Comparison of ENCODE assay signal across 22 cellular contexts in genomic region chr17:17228521-17229279, GRCh38. TPM values are rescaled to one million over a fixed set of nuclear protein-coding genes. Genes with fewer than 3 reads are reported as not detected.
DNase-seq lines count a peak whose midpoint lies in the region; ATAC-seq, FAIRE-seq and TF ChIP-seq lines count a peak whose summit lies in the region.
"Had no signal": no experiment of that assay in that cellular context is flagged by ENCODE, and none has a peak within 500 bp of the region (broad histone marks: within the 10 kb centered on the region; RNA-seq: fewer than 3 reads in every experiment).

No MANE protein-coding gene starts in this region.

- H3K79me1 ChIP-seq in neuronal stem cell (ENCODE audit: low read depth, low read length), result peaks cover 13% of the 10 kb centered on the region

- peaks cover 8 to 39% (median 34%) of the 10 kb centered on the region in 4 donors for H3K4me1 ChIP-seq in liver (ENCODE audit: control insufficient read depth in 4 of 4, insufficient read depth in 4 of 4, low read length in 3 of 4)
- H3K4me1 ChIP-seq in HepG2 (ENCODE audit: insufficient read depth, low read length), result peaks cover 22% of the 10 kb centered on the region
- H3K4me1 ChIP-seq in neuronal stem cell (ENCODE audit: control insufficient read depth in 2 of 2, insufficient read depth in 1 of 2, low read depth in 1 of 2, low read length in 2 of 2), result no peaks in the 10 kb centered on the region
- no peaks in the 10 kb centered on the region for H3K4me1 ChIP-seq in upper lobe of right lung

- no peak for TF ChIP-seq EP300 in HepG2 (IDR thresholded peaks at IDR 0.05; ENCODE audit: low read depth in 2 of 2, low read length in 2 of 2)
- TF ChIP-seq EP300 in HepG2 (CRISPR knock-in tag; IDR thresholded peaks at IDR 0.05; ENCODE audit: borderline replicate concordance), result no peak

- no peak for FAIRE-seq in HepG2 (lab: Jason Lieb, UNC)

- H3K14ac ChIP-seq in neuronal stem cell (ENCODE audit: low read length), result peak overlapping the region; percentile 26

- no peak overlapping the region for H2BK15ac ChIP-seq in neuronal stem cell (ENCODE audit: low read length)

- H3K27me3 ChIP-seq in liver (ENCODE audit: control insufficient read depth in 4 of 4, insufficient read depth in 4 of 4, low read length in 3 of 4) (no peaks in the 10 kb centered on the region), HepG2 (ENCODE audit: control insufficient read depth in 1 of 2, insufficient read depth in 2 of 2, low read length in 2 of 2) (no peaks in the 10 kb centered on the region), neuronal stem cell (ENCODE audit: control insufficient read depth in 3 of 3, insufficient read depth in 3 of 3, low read depth in 1 of 3, low read length in 3 of 3) (no peaks in the 10 kb centered on the region), upper lobe of right lung (no peaks in the 10 kb centered on the region)
- H3K27me3 ChIP-seq: ovary, Peyer's patch had no signal

- H3K79me2 ChIP-seq in HepG2 (ENCODE audit: insufficient read depth, low read length), result peaks cover 4% of the 10 kb centered on the region

- H2BK5ac ChIP-seq in neuronal stem cell (ENCODE audit: low read length), result peak overlapping the region; percentile 77

- TF ChIP-seq CTCF in liver (IDR thresholded peaks at IDR 0.05; ENCODE audit: low read depth, low read length, missing input control), result no peak
- TF ChIP-seq CTCF in HepG2 (CRISPR knock-in tag; IDR thresholded peaks at IDR 0.05), result no peak
- TF ChIP-seq CTCF in glutamatergic neuron (IDR thresholded peaks at IDR 0.05; ENCODE audit: partially characterized antibody, unreplicated experiment), result no peak
- no peak for TF ChIP-seq CTCF in upper lobe of right lung (IDR thresholded peaks at IDR 0.05)
- no peak for TF ChIP-seq CTCF in omental fat pad (IDR thresholded peaks at IDR 0.05)

- 72% methylated on average over 17 of the region's 17 CpGs for WGBS in liver
- 96% methylated on average over 17 of the region's 17 CpGs for WGBS in HepG2 (ENCODE audit: low lambda C conversion rate)
- WGBS in neuronal stem cell (ENCODE audit: extremely low coverage in 2 of 2, insufficient read length in 2 of 2, insufficient replicate concordance in 1 of 2), 2 donors, result no CpG with 5 or more reads among the region's 17 CpGs

- H2BK12ac ChIP-seq in neuronal stem cell (ENCODE audit: low read length), result no peak overlapping the region

- H3K4ac ChIP-seq in neuronal stem cell (ENCODE audit: low read length), result no peak overlapping the region

- peak overlapping the region; percentile 79 for H3K27ac Mint-ChIP-seq in glutamatergic neuron (ENCODE audit: unreplicated experiment)
- H3K27ac Mint-ChIP-seq: activated CD8-positive, alpha-beta memory T cell treated with anti-CD3 and anti-CD28 coated beads, Interleukin-2, amount 10 ng/mL, durations not matched to agents 7 days and 5 days; activated T-helper 2 cell treated with anti-CD3 and anti-CD28 coated beads, Interferon-gamma antibody, Interleukin-2, Interleukin-4, amounts not matched to agents 10 μg/mL and 5 μg/mL and 100 μg/mL, durations not matched to agents 14 hours and 24 hours and 36 hours had no signal

- TF ChIP-seq RAD21 in liver (IDR thresholded peaks at IDR 0.05) (no peak), HepG2 (CRISPR knock-in tag; IDR thresholded peaks at IDR 0.05) (no peak)

- H3K9me3 ChIP-seq in liver (ENCODE audit: control insufficient read depth in 4 of 4, low read length in 3 of 4), result no peaks in the 10 kb centered on the region
- no peaks in the 10 kb centered on the region for H3K9me3 ChIP-seq in HepG2 (ENCODE audit: low read length)
- no peaks in the 10 kb centered on the region for H3K9me3 ChIP-seq in neuronal stem cell (replicated peaks in 1 of 2; ENCODE audit: control insufficient read depth in 2 of 2, insufficient read depth in 1 of 2, low read depth in 1 of 2, low read length in 2 of 2)
- H3K9me3 ChIP-seq in upper lobe of right lung, result no peaks in the 10 kb centered on the region
- H3K9me3 ChIP-seq: ovary, Peyer's patch had no signal

- H3K23ac ChIP-seq in neuronal stem cell (ENCODE audit: low read depth, low read length, poor library complexity), result no peak overlapping the region

- H3K36me3 Mint-ChIP-seq in glutamatergic neuron (ENCODE audit: unreplicated experiment), result peaks cover 16% of the 10 kb centered on the region

- no peak overlapping the region for H3K18ac ChIP-seq in neuronal stem cell (ENCODE audit: low read length)

- POLR2A ChIA-PET in HepG2 (lab: Yijun Ruan, JAX), result interaction anchor here (1.2 kb wide), 1 partner anchor 52 kb away, joined by 3 read pairs; no protein-coding TSS in a partner anchor

- TF ChIP-seq POLR2A in HepG2 (IDR thresholded peaks at IDR 0.05; ENCODE audit: insufficient read depth in 1 of 2, low read depth in 2 of 2, low read length in 2 of 2), result no peak

- in situ Hi-C loops in HepG2 (cut with HindIII; ENCODE audit: extremely low pct_ligation_motif_present, low pct_unique_long_range_greater_than_20kb), result no loop called here

- H3K4me2 ChIP-seq in HepG2 (ENCODE audit: low read depth, low read length), result no peak overlapping the region
- no peak overlapping the region for H3K4me2 ChIP-seq in neuronal stem cell (ENCODE audit: insufficient read depth, low read length, poor library complexity, severe bottlenecking)

- H4K8ac ChIP-seq in neuronal stem cell (ENCODE audit: low read depth, low read length), result no peak overlapping the region

- H2AFZ ChIP-seq in HepG2 (ENCODE audit: low read length) (no peak overlapping the region), neuronal stem cell (ENCODE audit: low read length) (no peak overlapping the region)

- H3K9me3 Mint-ChIP-seq in glutamatergic neuron (ENCODE audit: unreplicated experiment), result peaks cover 6% of the 10 kb centered on the region
- H3K9me3 Mint-ChIP-seq: activated T-helper 2 cell treated with anti-CD3 and anti-CD28 coated beads, Interferon-gamma antibody, Interleukin-2, Interleukin-4, amounts not matched to agents 10 μg/mL and 5 μg/mL and 100 μg/mL, durations not matched to agents 14 hours and 24 hours and 36 hours; CD14-positive monocyte had no signal

- CTCF ChIA-PET in HepG2 (lab: Yijun Ruan, JAX; ENCODE audit: low intra/inter-chr PET ratio, low total read pairs), result no interaction called here

- H4K20me1 ChIP-seq in HepG2 (ENCODE audit: insufficient read depth, low read length), result no peaks in the 10 kb centered on the region

- intact Hi-C loops in HepG2 (cut with micrococcal nuclease; ENCODE audit: unreplicated experiment), result no loop called here
- intact Hi-C loops in upper lobe of right lung (cut with DNase I), result no loop called here

- H3K36me3 ChIP-seq in liver (ENCODE audit: control insufficient read depth in 4 of 4, insufficient read depth in 3 of 4, low read depth in 1 of 4, low read length in 3 of 4), result peaks cover 15 to 64% (median 39%) of the 10 kb centered on the region in 4 donors
- H3K36me3 ChIP-seq in HepG2 (replicated peaks in 1 of 2; ENCODE audit: control insufficient read depth in 1 of 2, insufficient read depth in 2 of 2, low read length in 2 of 2), result peaks cover 43 to 85% of the 10 kb centered on the region in 2 experiments
- peaks cover 58 to 90% of the 10 kb centered on the region in 2 donors for H3K36me3 ChIP-seq in neuronal stem cell (replicated peaks in 1 of 2; ENCODE audit: control insufficient read depth in 2 of 2, insufficient read depth in 2 of 2, low read length in 2 of 2)
- peaks cover 92% of the 10 kb centered on the region for H3K36me3 ChIP-seq in upper lobe of right lung
- H3K36me3 ChIP-seq: ovary had no signal

- DNase-seq in HepG2 (ENCODE audit: low spot score) (no peak), glutamatergic neuron (no peak), neuronal stem cell (ENCODE audit: low spot score) (no peak), upper lobe of right lung (no peak), omental fat pad (ENCODE audit: low spot score) (no peak), NCI-H1105 (lab: John Stamatoyannopoulos, UW) (no peak), SK-N-DZ (ENCODE audit: low spot score) (no peak)
- DNase-seq: activated CD4-positive, alpha-beta T cell treated with anti-CD3 and anti-CD28 coated beads for 1 hour; activated CD8-positive, alpha-beta memory T cell treated with anti-CD3 and anti-CD28 coated beads, Interleukin-2, amount 10 ng/mL, durations not matched to agents 7 days and 5 days; central memory CD4-positive, alpha-beta T cell; effector CD4-positive, alpha-beta T cell; GDM1; KBM-7; NCI-H1930; ovary; stimulated activated CD4-positive, alpha-beta T cell treated with anti-CD3 and anti-CD28 coated beads, Interleukin-4, amount 100 ng/mL, for 24 hours had no signal

- no peak overlapping the region for H2AK5ac ChIP-seq in neuronal stem cell (ENCODE audit: low read depth, low read length)

- ATAC-seq in HepG2, result no peak
- ATAC-seq in upper lobe of right lung, result peak; percentile 5
- no peak for ATAC-seq in omental fat pad (ENCODE audit: low FRiP score)
- ATAC-seq: HCT116, SK-N-SH treated with all-trans-retinoic acid at 6 μM for 48 hours had no signal

- peak overlapping the region; percentile 78 for H3K4me3 Mint-ChIP-seq in glutamatergic neuron (ENCODE audit: unreplicated experiment)
- H3K4me3 Mint-ChIP-seq: activated CD8-positive, alpha-beta memory T cell treated with anti-CD3 and anti-CD28 coated beads, Interleukin-2, amount 10 ng/mL, durations not matched to agents 7 days and 5 days; CD14-positive monocyte had no signal

- H3K27me3 Mint-ChIP-seq in glutamatergic neuron (ENCODE audit: unreplicated experiment), result peaks cover 7% of the 10 kb centered on the region
- H3K27me3 Mint-ChIP-seq: activated CD8-positive, alpha-beta memory T cell treated with anti-CD3 and anti-CD28 coated beads, Interleukin-2, amount 10 ng/mL, durations not matched to agents 7 days and 5 days had no signal

- no TSS peak for BruUV-seq in HepG2 (replicated peaks; lab: Mats Ljungman, UMichigan)

- peaks cover 26% of the 10 kb centered on the region for H3K4me1 Mint-ChIP-seq in glutamatergic neuron (ENCODE audit: low read depth, unreplicated experiment)
- H3K4me1 Mint-ChIP-seq: activated CD8-positive, alpha-beta memory T cell treated with anti-CD3 and anti-CD28 coated beads, Interleukin-2, amount 10 ng/mL, durations not matched to agents 7 days and 5 days; CD14-positive monocyte had no signal

- H3K9ac ChIP-seq in liver (ENCODE audit: low read depth in 1 of 2, low read length in 2 of 2) (no peak overlapping the region), HepG2 (ENCODE audit: insufficient read depth, low read depth, low read length) (no peak overlapping the region), neuronal stem cell (ENCODE audit: low read depth, low read length, poor library complexity) (no peak overlapping the region)

- H3K27ac ChIP-seq in liver (ENCODE audit: low read depth in 1 of 2, low read length in 2 of 2) (peak overlapping the region; percentile 6 to 43), HepG2 (ENCODE audit: extremely low read length, insufficient read depth, low read length) (no peak overlapping the region), neuronal stem cell (replicated peaks; ENCODE audit: low read length) (no peak overlapping the region), upper lobe of right lung (no peak overlapping the region)
- H3K27ac ChIP-seq: ovary, Peyer's patch had no signal

- H4K91ac ChIP-seq in neuronal stem cell (ENCODE audit: low read depth, low read length, poor library complexity), result no peak overlapping the region

- no peak overlapping the region for H3K4me3 ChIP-seq in liver (ENCODE audit: low read depth in 1 of 3, low read length in 3 of 3)
- no peak overlapping the region for H3K4me3 ChIP-seq in HepG2 (replicated peaks in 1 of 3; ENCODE audit: insufficient read depth in 1 of 3, low read depth in 2 of 3, low read length in 3 of 3)
- H3K4me3 ChIP-seq in neuronal stem cell (ENCODE audit: low read length in 2 of 2), result no peak overlapping the region
- H3K4me3 ChIP-seq in upper lobe of right lung, result no peak overlapping the region
- H3K4me3 ChIP-seq: ovary, Peyer's patch had no signal

- no peak overlapping the region for H2BK120ac ChIP-seq in neuronal stem cell (ENCODE audit: low read depth, low read length)

RNA-seq across cellular contexts. Expression of gene FLCN, which starts 8.3 kb away (rescaled TPM):
- total RNA-seq in liver (10 to 100 TPM; 43.6 to 46.7 TPM), HepG2 (2016; rRNA removed; fragmentation: Illumina TruSeq; extraction: Trizol) (21.8 and 24.9 TPM in 2 replicates), glutamatergic neuron (ENCODE audit: unreplicated experiment) (131 TPM), upper lobe of right lung (106 TPM), omental fat pad (10 to 100 TPM; 40.8 to 75.7 (median 56.0) TPM)
- polyA plus RNA-seq in liver (10 to 100 TPM in 1 of 2 donors, 1 to 10 TPM in 1; 8.5 to 13.3 TPM), HepG2 (2011; rRNA removed) (16.6 and 20.2 TPM in 2 replicates)
- 6.3 and 6.9 TPM in 2 replicates for total RNA-seq in HepG2 (2016; cell fraction: cytosol; rRNA removed; fragmentation: Illumina TruSeq; extraction: Trizol; ENCODE audit: low read depth)
- 21.4 and 25.3 TPM in 2 replicates for total RNA-seq in HepG2 (2016; cell fraction: insoluble cytoplasmic fraction; rRNA removed; fragmentation: Illumina TruSeq; extraction: Trizol)
- total RNA-seq in HepG2 (2016; cell fraction: membrane; rRNA removed; fragmentation: Illumina TruSeq; extraction: Trizol), result 12.0 and 12.3 TPM in 2 replicates
- total RNA-seq in HepG2 (2016; cell fraction: nucleus; rRNA removed; fragmentation: Illumina TruSeq; extraction: Trizol), result 19.9 and 26.2 TPM in 2 replicates
- 9.1 and 11.6 TPM in 2 replicates for polyA plus RNA-seq in HepG2 (2011; cell fraction: cytosol; rRNA removed)
- 35.9 and 37.1 TPM in 2 replicates for polyA plus RNA-seq in HepG2 (2011; cell fraction: nucleus; rRNA removed)
- polyA plus RNA-seq in HepG2 (2012), result 13.4 and 13.9 TPM in 2 replicates
- polyA plus RNA-seq in HepG2 (2016; cell fraction: cytosol; fragmentation: Illumina TruSeq; extraction: Trizol; ENCODE audit: low read depth), result 1.3 and 1.9 TPM in 2 replicates
- polyA plus RNA-seq in HepG2 (2016; cell fraction: insoluble cytoplasmic fraction; fragmentation: Illumina TruSeq; extraction: Trizol; ENCODE audit: low read depth), result 12.1 and 14.3 TPM in 2 replicates
- 3.4 TPM in 2 replicates for polyA plus RNA-seq in HepG2 (2016; cell fraction: membrane; fragmentation: Illumina TruSeq; extraction: Trizol; ENCODE audit: low read depth)
- 41.6 and 44.8 TPM in 2 replicates for polyA plus RNA-seq in HepG2 (2016; cell fraction: nucleus; fragmentation: Illumina TruSeq; extraction: Trizol; ENCODE audit: insufficient read depth, low read depth)
- 28.0 and 42.8 TPM in 2 replicates for polyA minus RNA-seq in HepG2 (2011; rRNA and poly(A)+ RNA removed; ENCODE audit: low replicate concordance)
- 9.6 and 9.9 TPM in 2 replicates for polyA minus RNA-seq in HepG2 (2011; cell fraction: cytosol; rRNA and poly(A)+ RNA removed)
- 25.4 and 26.4 TPM in 2 replicates for polyA minus RNA-seq in HepG2 (2011; cell fraction: nucleus; rRNA and poly(A)+ RNA removed)
- polyA plus RNA-seq in neuronal stem cell (2013, experiment 1 of 2), result 12.0 TPM
- 12.6 TPM for polyA plus RNA-seq in neuronal stem cell (2013, experiment 2 of 2)
- polyA plus RNA-seq in SK-N-DZ (2014; cell fraction: cytosol; rRNA removed), result 11.8 and 15.7 TPM in 2 replicates
- polyA plus RNA-seq in SK-N-DZ (2014; cell fraction: nucleus; rRNA removed), result 29.5 and 32.0 TPM in 2 replicates

RNA-seq across cellular contexts. Expression of gene PLD6, which starts 22.6 kb away (rescaled TPM):
- total RNA-seq in liver (1 to 10 TPM; 1.7 to 2.3 TPM), HepG2 (2016; rRNA removed; fragmentation: Illumina TruSeq; extraction: Trizol) (6.4 and 11.4 TPM in 2 replicates), glutamatergic neuron (ENCODE audit: unreplicated experiment) (1.1 TPM), upper lobe of right lung (4.9 TPM), omental fat pad (10 to 100 TPM in 1 of 4 donors, 1 to 10 TPM in 3; 1.9 to 14.1 (median 6.5) TPM)
- polyA plus RNA-seq in liver (1 to 10 TPM; 1.2 to 1.3 TPM), HepG2 (2011; rRNA removed) (4.8 and 5.2 TPM in 2 replicates)
- 3.0 and 3.5 TPM in 2 replicates for total RNA-seq in HepG2 (2016; cell fraction: cytosol; rRNA removed; fragmentation: Illumina TruSeq; extraction: Trizol; ENCODE audit: low read depth)
- 5.8 and 11.8 TPM in 2 replicates for total RNA-seq in HepG2 (2016; cell fraction: insoluble cytoplasmic fraction; rRNA removed; fragmentation: Illumina TruSeq; extraction: Trizol)
- 9.3 and 9.7 TPM in 2 replicates for total RNA-seq in HepG2 (2016; cell fraction: membrane; rRNA removed; fragmentation: Illumina TruSeq; extraction: Trizol)
- total RNA-seq in HepG2 (2016; cell fraction: nucleus; rRNA removed; fragmentation: Illumina TruSeq; extraction: Trizol), result 10.6 and 11.8 TPM in 2 replicates
- 4.0 and 4.1 TPM in 2 replicates for polyA plus RNA-seq in HepG2 (2011; cell fraction: cytosol; rRNA removed)
- polyA plus RNA-seq in HepG2 (2011; cell fraction: nucleus; rRNA removed), result 3.9 and 4.4 TPM in 2 replicates
- 4.5 and 5.6 TPM in 2 replicates for polyA plus RNA-seq in HepG2 (2012)
- 1.8 and 2.0 TPM in 2 replicates for polyA plus RNA-seq in HepG2 (2016; cell fraction: cytosol; fragmentation: Illumina TruSeq; extraction: Trizol; ENCODE audit: low read depth)
- polyA plus RNA-seq in HepG2 (2016; cell fraction: insoluble cytoplasmic fraction; fragmentation: Illumina TruSeq; extraction: Trizol; ENCODE audit: low read depth), result 5.1 and 5.4 TPM in 2 replicates
- polyA plus RNA-seq in HepG2 (2016; cell fraction: membrane; fragmentation: Illumina TruSeq; extraction: Trizol; ENCODE audit: low read depth), result 3.9 and 4.0 TPM in 2 replicates
- polyA plus RNA-seq in HepG2 (2016; cell fraction: nucleus; fragmentation: Illumina TruSeq; extraction: Trizol; ENCODE audit: insufficient read depth, low read depth), result 17.5 and 18.2 TPM in 2 replicates
- 7.8 TPM in 2 replicates for polyA minus RNA-seq in HepG2 (2011; rRNA and poly(A)+ RNA removed; ENCODE audit: low replicate concordance)
- 3.1 and 3.6 TPM in 2 replicates for polyA minus RNA-seq in HepG2 (2011; cell fraction: cytosol; rRNA and poly(A)+ RNA removed)
- polyA minus RNA-seq in HepG2 (2011; cell fraction: nucleus; rRNA and poly(A)+ RNA removed), result 4.5 and 6.3 TPM in 2 replicates
- polyA plus RNA-seq in neuronal stem cell (2013, experiment 1 of 2), result 0.38 TPM
- 0.35 TPM for polyA plus RNA-seq in neuronal stem cell (2013, experiment 2 of 2)
- 26.9 TPM in 2 replicates for polyA plus RNA-seq in SK-N-DZ (2014; cell fraction: cytosol; rRNA removed)
- polyA plus RNA-seq in SK-N-DZ (2014; cell fraction: nucleus; rRNA removed), result 9.1 and 12.6 TPM in 2 replicates

RNA-seq across cellular contexts. Expression of gene COPS3, which starts 52.3 kb away (rescaled TPM):
- total RNA-seq in liver (10 to 100 TPM; 35.3 to 77.3 TPM), HepG2 (2016; rRNA removed; fragmentation: Illumina TruSeq; extraction: Trizol) (103 and 143 TPM in 2 replicates), glutamatergic neuron (ENCODE audit: unreplicated experiment) (71.7 TPM), upper lobe of right lung (47.1 TPM), omental fat pad (10 to 100 TPM; 39.9 to 68.9 (median 49.5) TPM)
- polyA plus RNA-seq in liver (10 to 100 TPM; 24.6 to 25.1 TPM), HepG2 (2011; rRNA removed) (34.1 and 46.3 TPM in 2 replicates)
- total RNA-seq in HepG2 (2016; cell fraction: cytosol; rRNA removed; fragmentation: Illumina TruSeq; extraction: Trizol; ENCODE audit: low read depth), result 86.6 and 90.0 TPM in 2 replicates
- total RNA-seq in HepG2 (2016; cell fraction: insoluble cytoplasmic fraction; rRNA removed; fragmentation: Illumina TruSeq; extraction: Trizol), result 106 and 142 TPM in 2 replicates
- 113 and 114 TPM in 2 replicates for total RNA-seq in HepG2 (2016; cell fraction: membrane; rRNA removed; fragmentation: Illumina TruSeq; extraction: Trizol)
- 38.3 and 49.0 TPM in 2 replicates for total RNA-seq in HepG2 (2016; cell fraction: nucleus; rRNA removed; fragmentation: Illumina TruSeq; extraction: Trizol)
- 32.8 and 38.8 TPM in 2 replicates for polyA plus RNA-seq in HepG2 (2011; cell fraction: cytosol; rRNA removed)
- polyA plus RNA-seq in HepG2 (2011; cell fraction: nucleus; rRNA removed), result 17.3 and 22.4 TPM in 2 replicates
- polyA plus RNA-seq in HepG2 (2012), result 40.8 and 44.7 TPM in 2 replicates
- 70.5 and 78.2 TPM in 2 replicates for polyA plus RNA-seq in HepG2 (2016; cell fraction: cytosol; fragmentation: Illumina TruSeq; extraction: Trizol; ENCODE audit: low read depth)
- 115 TPM in 2 replicates for polyA plus RNA-seq in HepG2 (2016; cell fraction: insoluble cytoplasmic fraction; fragmentation: Illumina TruSeq; extraction: Trizol; ENCODE audit: low read depth)
- 74.5 and 76.2 TPM in 2 replicates for polyA plus RNA-seq in HepG2 (2016; cell fraction: membrane; fragmentation: Illumina TruSeq; extraction: Trizol; ENCODE audit: low read depth)
- 51.6 and 59.0 TPM in 2 replicates for polyA plus RNA-seq in HepG2 (2016; cell fraction: nucleus; fragmentation: Illumina TruSeq; extraction: Trizol; ENCODE audit: insufficient read depth, low read depth)
- 37.5 and 148 TPM in 2 replicates for polyA minus RNA-seq in HepG2 (2011; rRNA and poly(A)+ RNA removed; ENCODE audit: low replicate concordance)
- 27.9 and 30.0 TPM in 2 replicates for polyA minus RNA-seq in HepG2 (2011; cell fraction: cytosol; rRNA and poly(A)+ RNA removed)
- 26.8 and 31.8 TPM in 2 replicates for polyA minus RNA-seq in HepG2 (2011; cell fraction: nucleus; rRNA and poly(A)+ RNA removed)
- 106 TPM for polyA plus RNA-seq in neuronal stem cell (2013, experiment 1 of 2)
- polyA plus RNA-seq in neuronal stem cell (2013, experiment 2 of 2), result 109 TPM
- polyA plus RNA-seq in SK-N-DZ (2014; cell fraction: cytosol; rRNA removed), result 255 and 282 TPM in 2 replicates
- polyA plus RNA-seq in SK-N-DZ (2014; cell fraction: nucleus; rRNA removed), result 125 and 144 TPM in 2 replicates

Comparison
In these comparisons a context has a peak if more than half of its experiments do, and no peak if none do; other contexts are left out.
1. H3K27ac ChIP-seq: peak in liver (2 of 2); none in HepG2 (single experiment), neuronal stem cell (single experiment) and upper lobe of right lung (single experiment).